ENCODE assay signal across 24 cellular contexts in genomic region chr4:3360741-3361140, GRCh38.
"Had no signal": no experiment of that assay in that cellular context is flagged by ENCODE, and none has a peak within 500 bp of the region (broad histone marks: within the 10 kb centered on the region; RNA-seq: fewer than 3 reads in every experiment).

No MANE protein-coding gene starts in this region.

- H3K9me3 Mint-ChIP-seq: activated CD8-positive, alpha-beta T cell treated with anti-CD3 and anti-CD28 coated beads for 36 hours; naive thymus-derived CD4-positive, alpha-beta T cell; stimulated activated effector memory CD8-positive, alpha-beta T cell treated with anti-CD3 and anti-CD28 coated beads, Interleukin-12 subunit alpha, Interleukin-12 subunit beta, amount 100 ng/mL, for 72 hours had no signal

- H3K4me3 Mint-ChIP-seq: activated CD8-positive, alpha-beta memory T cell treated with anti-CD3 and anti-CD28 coated beads, Interleukin-2, amount 10 ng/mL, durations not matched to agents 7 days and 5 days; activated CD8-positive, alpha-beta T cell treated with anti-CD3 and anti-CD28 coated beads for 36 hours; activated naive CD4-positive, alpha-beta T cell treated with anti-CD3 and anti-CD28 coated beads, Interleukin-2, amount 50 U/mL, for 24 hours; dendritic cell treated with granulocyte-macrophage colony-stimulating factor and Interleukin-4, amounts not matched to agents 40 ng/mL and 50 ng/mL, for 4 days; stimulated activated effector memory CD8-positive, alpha-beta T cell treated with anti-CD3 and anti-CD28 coated beads, Interleukin-12 subunit alpha, Interleukin-12 subunit beta, amount 100 ng/mL, for 72 hours had no signal

- H3K36me3 Mint-ChIP-seq: activated CD8-positive, alpha-beta memory T cell treated with anti-CD3 and anti-CD28 coated beads, Interleukin-2, amount 10 ng/mL, durations not matched to agents 7 days and 5 days; activated naive CD4-positive, alpha-beta T cell treated with anti-CD3 and anti-CD28 coated beads, Interleukin-2, amount 50 U/mL, for 24 hours; naive thymus-derived CD4-positive, alpha-beta T cell; stimulated activated effector memory CD8-positive, alpha-beta T cell treated with anti-CD3 and anti-CD28 coated beads, Interleukin-12 subunit alpha, Interleukin-12 subunit beta, amount 100 ng/mL, for 72 hours had no signal

- H3K27ac ChIP-seq: body of pancreas, esophagus squamous epithelium, gastroesophageal sphincter, lower lobe of right lung, ovary, prostate gland, skin epidermis, stomach, suprapubic skin had no signal

- H3K4me3 ChIP-seq: body of pancreas, esophagus squamous epithelium, gastroesophageal sphincter, lower lobe of right lung, ovary, prostate gland, skin epidermis, stomach, suprapubic skin had no signal

- H3K27ac Mint-ChIP-seq: activated CD8-positive, alpha-beta memory T cell treated with anti-CD3 and anti-CD28 coated beads, Interleukin-2, amount 10 ng/mL, durations not matched to agents 7 days and 5 days; activated CD8-positive, alpha-beta T cell treated with anti-CD3 and anti-CD28 coated beads for 36 hours; activated naive CD4-positive, alpha-beta T cell treated with anti-CD3 and anti-CD28 coated beads, Interleukin-2, amount 50 U/mL, for 24 hours; dendritic cell treated with granulocyte-macrophage colony-stimulating factor and Interleukin-4, amounts not matched to agents 40 ng/mL and 50 ng/mL, for 4 days; stimulated activated effector memory CD8-positive, alpha-beta T cell treated with anti-CD3 and anti-CD28 coated beads, Interleukin-12 subunit alpha, Interleukin-12 subunit beta, amount 100 ng/mL, for 72 hours had no signal

- H3K9me3 ChIP-seq: body of pancreas, esophagus squamous epithelium, gastroesophageal sphincter, lower lobe of right lung, ovary, prostate gland, stomach, suprapubic skin had no signal

- DNase-seq: activated CD4-positive, alpha-beta T cell treated with anti-CD3 and anti-CD28 coated beads for 48 hours; activated CD8-positive, alpha-beta T cell treated with anti-CD3 and anti-CD28 coated beads for 36 hours; activated gamma-delta T cell treated with Interleukin-2 at 50 U/mL for 16 hours; activated T-cell treated with anti-CD3 and anti-CD28 coated beads for 4 hours; anterior cingulate cortex; body of pancreas; effector memory CD4-positive, alpha-beta T cell; esophagus squamous epithelium; left colon; lower lobe of right lung; naive thymus-derived CD4-positive, alpha-beta T cell; ovary; right cardiac atrium; stimulated activated CD4-positive, alpha-beta T cell treated with anti-CD3 and anti-CD28 coated beads, Interleukin-1b, Interleukin-23, amount 100 ng/mL, for 48 hours had no signal

- H3K4me1 ChIP-seq: body of pancreas, gastroesophageal sphincter, lower lobe of right lung, prostate gland, suprapubic skin had no signal

- H3K27me3 Mint-ChIP-seq: activated naive CD4-positive, alpha-beta T cell treated with anti-CD3 and anti-CD28 coated beads, Interleukin-2, amount 50 U/mL, for 24 hours had no signal

- ATAC-seq: activated CD8-positive, alpha-beta memory T cell treated with anti-CD3 and anti-CD28 coated beads, Interleukin-2, amount 10 ng/mL, durations not matched to agents 7 days and 5 days; activated CD8-positive, alpha-beta T cell treated with anti-CD3 and anti-CD28 coated beads for 36 hours; body of pancreas; gastroesophageal sphincter; left colon; lower lobe of right lung; naive thymus-derived CD4-positive, alpha-beta T cell; right cardiac atrium; SK-N-SH treated with all-trans-retinoic acid at 6 μM for 48 hours; stimulated activated effector memory CD8-positive, alpha-beta T cell treated with anti-CD3 and anti-CD28 coated beads, Interleukin-12 subunit alpha, Interleukin-12 subunit beta, amount 100 ng/mL, for 72 hours had no signal

- H3K27me3 ChIP-seq: body of pancreas, esophagus squamous epithelium, gastroesophageal sphincter, ovary, stomach, suprapubic skin had no signal

- H3K4me1 Mint-ChIP-seq: activated CD8-positive, alpha-beta memory T cell treated with anti-CD3 and anti-CD28 coated beads, Interleukin-2, amount 10 ng/mL, durations not matched to agents 7 days and 5 days had no signal

- H3K36me3 ChIP-seq: esophagus squamous epithelium, gastroesophageal sphincter, lower lobe of right lung, ovary, prostate gland, stomach, suprapubic skin had no signal
